Comparison of ENCODE assay signal across 8 cellular contexts in the genomic region with DNA sequence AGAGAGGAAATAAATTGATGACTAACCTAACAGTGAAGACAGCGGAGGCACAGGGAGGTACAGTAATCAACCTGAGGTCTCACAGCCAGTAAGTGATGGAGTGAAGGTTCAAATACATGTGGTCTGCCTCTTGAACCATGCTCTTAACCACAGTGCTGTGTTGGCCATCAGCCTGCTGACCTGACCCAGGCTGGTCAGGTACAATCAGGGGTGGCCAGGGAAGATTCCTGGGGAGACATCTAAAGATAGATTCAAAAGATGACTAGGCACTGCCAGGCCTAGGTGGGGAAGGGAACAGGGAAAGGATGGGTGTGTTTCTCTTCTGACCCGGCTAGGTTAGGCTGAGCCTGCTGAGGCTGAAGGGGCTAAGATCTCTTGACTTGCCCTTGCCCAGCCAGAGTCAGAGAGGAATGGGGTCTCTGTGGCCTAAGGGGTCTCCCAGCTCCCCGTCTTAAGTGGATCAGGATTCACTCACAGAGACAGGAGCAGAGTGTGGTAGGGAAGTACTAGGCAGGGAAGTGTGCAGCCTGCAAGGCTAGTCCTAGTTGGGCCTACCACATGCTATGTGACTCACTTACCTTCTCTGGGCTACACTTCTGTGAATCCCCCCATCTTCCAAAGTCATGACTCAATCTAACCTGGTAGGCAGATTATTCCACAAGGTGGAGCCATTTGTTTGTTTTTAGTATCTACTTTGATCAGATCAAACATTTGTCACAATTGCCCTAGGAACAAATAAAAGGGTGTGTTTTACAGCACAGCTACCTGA. TPM values are rescaled to one million over a fixed set of nuclear protein-coding genes. Genes with fewer than 3 reads are reported as not detected.
A peak's percentile ranks its signal among the peaks of the same experiment; 100 is the strongest.
DNase-seq lines count a peak whose midpoint lies in the region; ATAC-seq and TF ChIP-seq lines count a peak whose summit lies in the region.

No MANE protein-coding gene starts in this region.

- H2BK5ac ChIP-seq in neuronal stem cell (ENCODE audit: low read length) = no peak overlapping the region

- no peak for TF ChIP-seq POLR2A in Peyer's patch (IDR thresholded peaks at IDR 0.05)

- H3K36me3 ChIP-seq in Peyer's patch (peaks cover 0 to 4% (median 0%) of the 10 kb centered on the region in 3 donors), neuronal stem cell (replicated peaks in 1 of 2; ENCODE audit: control insufficient read depth in 2 of 2, insufficient read depth in 2 of 2, low read length in 2 of 2) (peaks cover 11 to 49% of the 10 kb centered on the region in 2 donors)

- no peak overlapping the region for H2AFZ ChIP-seq in neuronal stem cell (ENCODE audit: low read length)

- H3K79me1 ChIP-seq in neuronal stem cell (ENCODE audit: low read depth, low read length) = no peaks in the 10 kb centered on the region

- no peak overlapping the region for H2BK120ac ChIP-seq in neuronal stem cell (ENCODE audit: low read depth, low read length)

- H3K14ac ChIP-seq in neuronal stem cell (ENCODE audit: low read length) = no peak overlapping the region

- H3K18ac ChIP-seq in neuronal stem cell (ENCODE audit: low read length) = no peak overlapping the region

- no peak overlapping the region for H4K8ac ChIP-seq in neuronal stem cell (ENCODE audit: low read depth, low read length)

- H3K23ac ChIP-seq in neuronal stem cell (ENCODE audit: low read depth, low read length, poor library complexity) = no peak overlapping the region

- no CpG with 5 or more reads among the region's 3 CpGs for WGBS in neuronal stem cell (ENCODE audit: extremely low coverage in 2 of 2, insufficient read length in 2 of 2, insufficient replicate concordance in 1 of 2), 2 donors

- H3K4me1 ChIP-seq in Peyer's patch (peaks cover 0 to 21% (median 2%) of the 10 kb centered on the region in 4 donors), neuronal stem cell (ENCODE audit: control insufficient read depth in 2 of 2, insufficient read depth in 1 of 2, low read depth in 1 of 2, low read length in 2 of 2) (peaks cover 17 to 32% of the 10 kb centered on the region in 2 donors)

- H2BK15ac ChIP-seq in neuronal stem cell (ENCODE audit: low read length) = no peak overlapping the region

- peak; percentile 75 for DNase-seq in DMS53 (lab: John Stamatoyannopoulos, UW)
- DNase-seq in HPDE6-E6E7 (ENCODE audit: extremely low spot score) = peak; percentile 45
- no peak for DNase-seq in Peyer's patch
- DNase-seq in amniotic epithelial cell (ENCODE audit: low read depth) = peak; percentile 70
- DNase-seq in iris pigment epithelial cell (ENCODE audit: low read depth) = peak; percentile 81
- DNase-seq in stimulated activated naive CD8-positive, alpha-beta T cell treated with anti-CD3 and anti-CD28 coated beads, Interleukin-15, Interleukin-2, amounts not matched to agents 100 U/mL and 50 U/mL, for 24 hours = peak; percentile 41
- DNase-seq in neuronal stem cell (ENCODE audit: low spot score) = no peak

- H2AK5ac ChIP-seq in neuronal stem cell (ENCODE audit: low read depth, low read length) = no peak overlapping the region

- H4K91ac ChIP-seq in neuronal stem cell (ENCODE audit: low read depth, low read length, poor library complexity) = no peak overlapping the region

- peak; percentile 49 to 94 (median 78) for TF ChIP-seq CTCF in Peyer's patch (IDR thresholded peaks at IDR 0.05)

- no peak overlapping the region for H2BK12ac ChIP-seq in neuronal stem cell (ENCODE audit: low read length)

- H3K27me3 ChIP-seq in Peyer's patch = no peaks in the 10 kb centered on the region
- H3K27me3 ChIP-seq in neuronal stem cell (ENCODE audit: control insufficient read depth in 3 of 3, insufficient read depth in 3 of 3, low read depth in 1 of 3, low read length in 3 of 3) = no peaks in the 10 kb centered on the region

- H3K4me3 ChIP-seq in Peyer's patch (no peak overlapping the region), neuronal stem cell (ENCODE audit: low read length in 2 of 2) (no peak overlapping the region)

- H3K4ac ChIP-seq in neuronal stem cell (ENCODE audit: low read length) = no peak overlapping the region

- no peak overlapping the region for H3K4me2 ChIP-seq in neuronal stem cell (ENCODE audit: insufficient read depth, low read length, poor library complexity, severe bottlenecking)

- H3K27ac ChIP-seq in Peyer's patch = no peak overlapping the region
- H3K27ac ChIP-seq in neuronal stem cell (replicated peaks; ENCODE audit: low read length) = no peak overlapping the region

- H3K9me3 ChIP-seq in Peyer's patch = no peaks in the 10 kb centered on the region
- no peaks in the 10 kb centered on the region for H3K9me3 ChIP-seq in neuronal stem cell (replicated peaks in 1 of 2; ENCODE audit: control insufficient read depth in 2 of 2, insufficient read depth in 1 of 2, low read depth in 1 of 2, low read length in 2 of 2)

- no peak overlapping the region for H3K9ac ChIP-seq in neuronal stem cell (ENCODE audit: low read depth, low read length, poor library complexity)

- ATAC-seq in stimulated activated naive CD8-positive, alpha-beta T cell treated with anti-CD3 and anti-CD28 coated beads, Interleukin-15, Interleukin-2, amounts not matched to agents 100 U/mL and 50 U/mL, for 24 hours = peak; percentile 99
- ATAC-seq in HG03460 (IDR thresholded peaks at IDR 0.05; ENCODE audit: unreplicated experiment) = no peak

RNA-seq across cellular contexts. Expression of a gene that starts 10.4 kb away (rescaled TPM):
- 100 to 1,000 TPM in 3 of 4 donors, 10 to 100 TPM in 1; 66.0 to 221 (median 144) TPM for total RNA-seq in Peyer's patch
- polyA plus RNA-seq in neuronal stem cell (2013, experiment 1 of 2) = 115 TPM
- 114 TPM for polyA plus RNA-seq in neuronal stem cell (2013, experiment 2 of 2)

RNA-seq across cellular contexts. Expression of a gene that starts 22.0 kb away (rescaled TPM):
- total RNA-seq in Peyer's patch = 10 to 100 TPM in 2 of 4 donors, 1 to 10 TPM in 2; 8.1 to 20.6 (median 10.2) TPM
- 6.9 TPM for polyA plus RNA-seq in neuronal stem cell (2013, experiment 1 of 2)
- polyA plus RNA-seq in neuronal stem cell (2013, experiment 2 of 2) = 7.1 TPM

Comparison
In these comparisons a context has a peak if more than half of its experiments do, and no peak if none do; other contexts are left out.
1. DNase-seq: peak in DMS53 (single experiment), HPDE6-E6E7 (single experiment), amniotic epithelial cell (single experiment), iris pigment epithelial cell (single experiment) and stimulated activated naive CD8-positive, alpha-beta T cell treated with anti-CD3 and anti-CD28 coated beads, Interleukin-15, Interleukin-2, amounts not matched to agents 100 U/mL and 50 U/mL, for 24 hours (single experiment); none in Peyer's patch (0 of 3) and neuronal stem cell (single experiment).